ENCODE assay signal across 26 cellular contexts in genomic region chr11:1292018-1292643, GRCh38. TPM values are rescaled to one million over a fixed set of nuclear protein-coding genes. Genes with fewer than 3 reads are reported as not detected.
DNase-seq lines count a peak whose midpoint lies in the region; ATAC-seq, FAIRE-seq and TF ChIP-seq lines count a peak whose summit lies in the region.
"Had no signal": no experiment of that assay in that cellular context is flagged by ENCODE, and none has a peak within 500 bp of the region (broad histone marks: within the 10 kb centered on the region; RNA-seq: fewer than 3 reads in every experiment).

No MANE protein-coding gene starts in this region.

- H3K27ac Mint-ChIP-seq in MCF 10A (ENCODE audit: low read depth, unreplicated experiment), result peak overlapping the region; percentile 77
- H3K27ac Mint-ChIP-seq in stimulated activated effector memory CD8-positive, alpha-beta T cell treated with anti-CD3 and anti-CD28 coated beads, Interleukin-12 subunit alpha, Interleukin-12 subunit beta, amount 100 ng/mL, for 72 hours, result peak overlapping the region; percentile 68
- H3K27ac Mint-ChIP-seq: activated CD4-positive, alpha-beta T cell treated with anti-CD3 and anti-CD28 coated beads, Interleukin-2, amount 10 ng/mL, durations not matched to agents 24 days and 14 days had no signal

- TF ChIP-seq CTCF in MCF 10A (IDR thresholded peaks at IDR 0.05; ENCODE audit: unreplicated experiment) (no peak), kidney (IDR thresholded peaks at IDR 0.05; ENCODE audit: borderline replicate concordance, extremely low read depth, insufficient read depth) (no peak)

- POLR2A ChIA-PET in MCF 10A (lab: Yijun Ruan, JAX), result no interaction called here

- no peaks in the 10 kb centered on the region for H3K4me1 Mint-ChIP-seq in MCF 10A (ENCODE audit: insufficient read depth, unreplicated experiment)
- peaks cover 11% of the 10 kb centered on the region for H3K4me1 Mint-ChIP-seq in stimulated activated effector memory CD8-positive, alpha-beta T cell treated with anti-CD3 and anti-CD28 coated beads, Interleukin-12 subunit alpha, Interleukin-12 subunit beta, amount 100 ng/mL, for 72 hours
- H3K4me1 Mint-ChIP-seq: activated CD4-positive, alpha-beta T cell treated with anti-CD3 and anti-CD28 coated beads, Interleukin-2, amount 10 ng/mL, durations not matched to agents 24 days and 14 days had no signal

- H3K27ac ChIP-seq in kidney (ENCODE audit: low read depth in 2 of 2, low read length in 2 of 2), result no peak overlapping the region
- H3K27ac ChIP-seq: brain microvascular endothelial cell, C4-2B, right atrium auricular region, WERI-Rb-1 had no signal

- H3K4me3 ChIP-seq in kidney (ENCODE audit: low read length in 2 of 2), result no peak overlapping the region
- H3K4me3 ChIP-seq: right atrium auricular region had no signal

- intact Hi-C loops in MCF 10A (cut with micrococcal nuclease) (no loop called here), kidney (cut with DNase I) (no loop called here)

- no peaks in the 10 kb centered on the region for H3K27me3 Mint-ChIP-seq in MCF 10A (ENCODE audit: insufficient read depth, unreplicated experiment)
- H3K27me3 Mint-ChIP-seq: activated CD4-positive, alpha-beta T cell treated with anti-CD3 and anti-CD28 coated beads, Interleukin-2, amount 10 ng/mL, durations not matched to agents 24 days and 14 days had no signal

- no peaks in the 10 kb centered on the region for H3K9me3 Mint-ChIP-seq in MCF 10A (ENCODE audit: unreplicated experiment)
- H3K9me3 Mint-ChIP-seq in stimulated activated effector memory CD8-positive, alpha-beta T cell treated with anti-CD3 and anti-CD28 coated beads, Interleukin-12 subunit alpha, Interleukin-12 subunit beta, amount 100 ng/mL, for 72 hours, result no peaks in the 10 kb centered on the region
- H3K9me3 Mint-ChIP-seq: activated CD4-positive, alpha-beta T cell treated with anti-CD3 and anti-CD28 coated beads, Interleukin-2, amount 10 ng/mL, durations not matched to agents 24 days and 14 days; activated T-cell treated with anti-CD3 and anti-CD28 coated beads, Interleukin-2, amount 50 U/mL, for 4 hours had no signal

- peaks cover 33% of the 10 kb centered on the region for H3K36me3 Mint-ChIP-seq in MCF 10A (ENCODE audit: insufficient read depth, unreplicated experiment)
- peaks cover 23% of the 10 kb centered on the region for H3K36me3 Mint-ChIP-seq in stimulated activated effector memory CD8-positive, alpha-beta T cell treated with anti-CD3 and anti-CD28 coated beads, Interleukin-12 subunit alpha, Interleukin-12 subunit beta, amount 100 ng/mL, for 72 hours

- peaks cover 15 to 19% of the 10 kb centered on the region in 2 donors for H3K36me3 ChIP-seq in kidney (ENCODE audit: control insufficient read depth in 1 of 2, insufficient read depth in 2 of 2, low read length in 2 of 2)

- H3K9me3 ChIP-seq in kidney (ENCODE audit: control insufficient read depth in 1 of 2, low read length in 2 of 2), result no peaks in the 10 kb centered on the region
- H3K9me3 ChIP-seq: right atrium auricular region had no signal

- CTCF ChIA-PET in MCF 10A (lab: Yijun Ruan, JAX), result no interaction called here

- no TSS peak for BruUV-seq in MCF 10A (replicated peaks; lab: Mats Ljungman, UMichigan)

- no peak overlapping the region for H3K9ac ChIP-seq in kidney (ENCODE audit: low read length in 2 of 2)

- ATAC-seq in stimulated activated effector memory CD8-positive, alpha-beta T cell treated with anti-CD3 and anti-CD28 coated beads, Interleukin-12 subunit alpha, Interleukin-12 subunit beta, amount 100 ng/mL, for 72 hours, result no peak
- no peak for ATAC-seq in HG03457 (IDR thresholded peaks at IDR 0.05; ENCODE audit: unreplicated experiment)
- ATAC-seq: activated T-cell treated with anti-CD3 and anti-CD28 coated beads, Interleukin-2, amount 50 U/mL, for 4 hours; HepG2; PC-3 had no signal

- peak; percentile 34 for DNase-seq in NCI-H1694 treated with DMSO at 0.1 percent for 48 hours (lab: John Stamatoyannopoulos, UW)
- DNase-seq in MCF 10A (ENCODE audit: unreplicated experiment), result no peak
- DNase-seq in kidney, result peak; percentile 22
- DNase-seq in stimulated activated effector memory CD8-positive, alpha-beta T cell treated with anti-CD3 and anti-CD28 coated beads, Interleukin-12 subunit alpha, Interleukin-12 subunit beta, amount 100 ng/mL, for 72 hours (ENCODE audit: low spot score in 2 of 2), result no peak
- no peak for DNase-seq in G401 (ENCODE audit: low spot score)
- DNase-seq in NCI-H510A (lab: John Stamatoyannopoulos, UW), result no peak
- DNase-seq: activated CD4-positive, alpha-beta T cell treated with anti-CD3 and anti-CD28 coated beads, Interleukin-2, amount 10 ng/mL, durations not matched to agents 24 days and 14 days; activated naive CD4-positive, alpha-beta T cell; activated T-cell treated with anti-CD3 and anti-CD28 coated beads, Interleukin-2, amount 50 U/mL, for 4 hours; brain microvascular endothelial cell; DMS79; GF-D8; Kasumi-1; mesenchymal stem cell; NCI-H187; NCI-H2171 treated with DMSO at 0.1 percent for 48 hours; NCI-H524 treated with DMSO at 0.1 percent for 48 hours; PC-3; SHP77 treated with DMSO at 0.1 percent for 48 hours; stimulated activated CD4-positive, alpha-beta T cell treated with anti-CD3 and anti-CD28 coated beads, Interleukin-2, amount 100 ng/mL, for 24 hours; T-helper 9 cell; WERI-Rb-1 had no signal

- no peak overlapping the region for H3K4me3 Mint-ChIP-seq in MCF 10A (ENCODE audit: unreplicated experiment)
- H3K4me3 Mint-ChIP-seq in stimulated activated effector memory CD8-positive, alpha-beta T cell treated with anti-CD3 and anti-CD28 coated beads, Interleukin-12 subunit alpha, Interleukin-12 subunit beta, amount 100 ng/mL, for 72 hours, result no peak overlapping the region
- H3K4me3 Mint-ChIP-seq: activated CD4-positive, alpha-beta T cell treated with anti-CD3 and anti-CD28 coated beads, Interleukin-2, amount 10 ng/mL, durations not matched to agents 24 days and 14 days; activated T-cell treated with anti-CD3 and anti-CD28 coated beads, Interleukin-2, amount 50 U/mL, for 4 hours had no signal

- in situ Hi-C loops in G401 (cut with HindIII; ENCODE audit: low sequenced_read_pairs), result no loop called here

- H3K4me1 ChIP-seq in kidney (ENCODE audit: control insufficient read depth in 1 of 2, insufficient read depth in 1 of 2, low read depth in 1 of 2, low read length in 2 of 2), result no peaks in the 10 kb centered on the region
- H3K4me1 ChIP-seq: right atrium auricular region had no signal

- no peak for FAIRE-seq in kidney (lab: Jason Lieb, UNC)
- FAIRE-seq: HepG2 had no signal

RNA-seq across cellular contexts. Expression of gene TOLLIP, which starts 17.3 kb away (rescaled TPM):
- total RNA-seq in MCF 10A (2022), result 58.5 and 58.8 TPM in 2 replicates
- total RNA-seq in kidney, result 65.5 TPM
- 88.0 TPM for polyA plus RNA-seq in kidney (ENCODE audit: insufficient read depth, low read depth, low replicate concordance)
- 30.0 and 36.4 TPM in 2 replicates for total RNA-seq in G401 (2014; rRNA removed; shearing (Covaris generic))

Comparison
In these comparisons a context has a peak if more than half of its experiments do, and no peak if none do; other contexts are left out.
1. DNase-seq: peak in NCI-H1694 treated with DMSO at 0.1 percent for 48 hours (single experiment) and kidney (single experiment); none in MCF 10A (single experiment), stimulated activated effector memory CD8-positive, alpha-beta T cell treated with anti-CD3 and anti-CD28 coated beads, Interleukin-12 subunit alpha, Interleukin-12 subunit beta, amount 100 ng/mL, for 72 hours (0 of 2), G401 (single experiment) and NCI-H510A (single experiment).